In genomic region chr6:146948790-146949342, GRCh38 we compare ENCODE assay signal across 14 cellular contexts.
DNase-seq lines count a peak whose midpoint lies in the region; ATAC-seq and TF ChIP-seq lines count a peak whose summit lies in the region.
"Had no signal": no experiment of that assay in that cellular context is flagged by ENCODE, and none has a peak within 500 bp of the region (broad histone marks: within the 10 kb centered on the region; RNA-seq: fewer than 3 reads in every experiment).

No MANE protein-coding gene starts in this region.

- H3K27ac Mint-ChIP-seq in activated naive CD4-positive, alpha-beta T cell treated with anti-CD3 and anti-CD28 coated beads for 36 hours, result peak overlapping the region; percentile 18
- peak overlapping the region; percentile 22 for H3K27ac Mint-ChIP-seq in T-helper 17 cell
- H3K27ac Mint-ChIP-seq: CD4-positive, alpha-beta memory T cell; GM23338 had no signal

- intact Hi-C loops in activated naive CD4-positive, alpha-beta T cell treated with anti-CD3 and anti-CD28 coated beads for 36 hours (cut with micrococcal nuclease), result loop anchor here (1.0 kb wide), 1 partner anchor 34 kb away; no protein-coding TSS in a partner anchor
- intact Hi-C loops in Right ventricle myocardium superior (cut with DNase I), result no loop called here

- CTCF ChIA-PET in activated naive CD4-positive, alpha-beta T cell treated with anti-CD3 and anti-CD28 coated beads for 36 hours (lab: Charles Lee), result interaction anchor here (0.5 kb wide), 1 partner anchor 121 kb away, joined by 3 read pairs; no protein-coding TSS in a partner anchor

- no peaks in the 10 kb centered on the region for H3K27me3 Mint-ChIP-seq in activated naive CD4-positive, alpha-beta T cell treated with anti-CD3 and anti-CD28 coated beads for 36 hours (ENCODE audit: low read depth)
- H3K27me3 Mint-ChIP-seq in T-helper 17 cell, result peaks cover 5% of the 10 kb centered on the region

- no peak overlapping the region for H3K4me3 ChIP-seq in fibroblast of pulmonary artery (replicated peaks; ENCODE audit: low read depth, low read length)
- H3K4me3 ChIP-seq: GM12878, GM23338 had no signal

- ATAC-seq in T-helper 17 cell (no peak), GM19463 (IDR thresholded peaks at IDR 0.05; ENCODE audit: unreplicated experiment) (no peak), Right ventricle myocardium superior (ENCODE audit: poor library complexity) (no peak)
- ATAC-seq: GM12878, GM23338 had no signal

- H3K4me3 Mint-ChIP-seq in activated naive CD4-positive, alpha-beta T cell treated with anti-CD3 and anti-CD28 coated beads for 36 hours, result no peak overlapping the region
- H3K4me3 Mint-ChIP-seq in T-helper 17 cell, result no peak overlapping the region
- H3K4me3 Mint-ChIP-seq: CD4-positive, alpha-beta memory T cell; GM23338 had no signal

- no peak for TF ChIP-seq CTCF in fibroblast of pulmonary artery (IDR thresholded peaks at IDR 0.05; ENCODE audit: low read length, missing control alignments)

- no peak for DNase-seq in activated naive CD4-positive, alpha-beta T cell treated with anti-CD3 and anti-CD28 coated beads for 36 hours
- no peak for DNase-seq in activated naive CD4-positive, alpha-beta T cell treated with anti-CD3 and anti-CD28 coated beads, Interleukin-2, amount 50 U/mL, for 16 hours
- no peak for DNase-seq in T-helper 17 cell
- DNase-seq in fibroblast of pulmonary artery (ENCODE audit: low read depth), result peak; percentile 49
- no peak for DNase-seq in NOMO-1 treated with DMSO at 0.1 percent for 48 hours (lab: John Stamatoyannopoulos, UW; ENCODE audit: unreplicated experiment)
- DNase-seq in Right ventricle myocardium superior, result no peak
- DNase-seq: ACHN; BE2C; CD4-positive, alpha-beta memory T cell; DMS79; H7 had no signal

- H3K4me1 Mint-ChIP-seq in activated naive CD4-positive, alpha-beta T cell treated with anti-CD3 and anti-CD28 coated beads for 36 hours (ENCODE audit: low read depth), result peaks cover 19% of the 10 kb centered on the region
- H3K4me1 Mint-ChIP-seq in T-helper 17 cell, result peaks cover 10% of the 10 kb centered on the region
- H3K4me1 Mint-ChIP-seq: GM23338 had no signal

- H3K9me3 ChIP-seq in T-helper 17 cell (ENCODE audit: control insufficient read depth, low read length, poor library complexity, severe bottlenecking), result no peaks in the 10 kb centered on the region
- H3K9me3 ChIP-seq: BE2C had no signal

- H3K9me3 Mint-ChIP-seq in activated naive CD4-positive, alpha-beta T cell treated with anti-CD3 and anti-CD28 coated beads for 36 hours, result peaks cover 3% of the 10 kb centered on the region

- peaks cover 2% of the 10 kb centered on the region for H3K36me3 Mint-ChIP-seq in activated naive CD4-positive, alpha-beta T cell treated with anti-CD3 and anti-CD28 coated beads for 36 hours (ENCODE audit: low read depth)
- H3K36me3 Mint-ChIP-seq in T-helper 17 cell (ENCODE audit: low read depth), result peaks cover 3% of the 10 kb centered on the region
- H3K36me3 Mint-ChIP-seq: CD4-positive, alpha-beta memory T cell had no signal
